ENCODE assay signal across 14 cellular contexts in genomic region chr5:78527925-78528324, GRCh38.
DNase-seq lines count a peak whose midpoint lies in the region; ATAC-seq and TF ChIP-seq lines count a peak whose summit lies in the region.
"Had no signal": no experiment of that assay in that cellular context is flagged by ENCODE, and none has a peak within 500 bp of the region (broad histone marks: within the 10 kb centered on the region; RNA-seq: fewer than 3 reads in every experiment).

No MANE protein-coding gene starts in this region.

- H2AFZ ChIP-seq in GM23338, result no peak overlapping the region

- H3K4me3 ChIP-seq in GM23338 (no peak overlapping the region), adrenal gland (no peak overlapping the region), sigmoid colon (no peak overlapping the region)

- H3F3A ChIP-seq in GM23338 (replicated peaks; ENCODE audit: low read depth), result no peaks in the 10 kb centered on the region

- DNase-seq in GM23338 (ENCODE audit: low spot score) (no peak), adrenal gland (no peak), foreskin keratinocyte (no peak), sigmoid colon (no peak), glomerular visceral epithelial cell (ENCODE audit: extremely low spot score) (no peak), GF-D8 (lab: John Stamatoyannopoulos, UW) (no peak)
- DNase-seq in T-helper 2 cell treated with Interferon-gamma antibody and Interleukin-4, amounts not matched to agents 5 μg/mL and 100 μg/mL, for 36 hours (ENCODE audit: low spot score), result no peak
- DNase-seq: activated CD4-positive, alpha-beta memory T cell treated with anti-CD3 and anti-CD28 coated beads, Interleukin-2, amount 10 ng/mL, durations not matched to agents 7 days and 5 days; NCI-H2171; stimulated activated CD8-positive, alpha-beta memory T cell treated with anti-CD3 and anti-CD28 coated beads, Interleukin-4, amount 100 ng/mL, for 48 hours; T-helper 1 cell had no signal

- 0 out of 2 replicates have a peak overlapping the region, but pooled peaks have one; percentile 25 for H3K27ac Mint-ChIP-seq in GM23338
- no peak overlapping the region for H3K27ac Mint-ChIP-seq in T-helper 2 cell treated with Interferon-gamma antibody and Interleukin-4, amounts not matched to agents 5 μg/mL and 100 μg/mL, for 36 hours
- H3K27ac Mint-ChIP-seq: activated CD4-positive, alpha-beta memory T cell treated with anti-CD3 and anti-CD28 coated beads, Interleukin-2, amount 10 ng/mL, durations not matched to agents 7 days and 5 days; activated naive CD8-positive, alpha-beta T cell; natural killer cell treated with Interleukin-12 subunit alpha and Interleukin-12 subunit beta and Interleukin-15 and Interleukin-18, amount 100 ng/mL, for 72 hours had no signal

- ATAC-seq in GM23338 (no peak), foreskin keratinocyte (no peak), HG02763 (IDR thresholded peaks at IDR 0.05; ENCODE audit: unreplicated experiment) (no peak)
- ATAC-seq: natural killer cell treated with Interleukin-12 subunit alpha and Interleukin-12 subunit beta and Interleukin-15 and Interleukin-18, amount 100 ng/mL, for 72 hours had no signal

- H3K27me3 ChIP-seq in GM23338 (ENCODE audit: insufficient read depth) (no peaks in the 10 kb centered on the region), adrenal gland (no peaks in the 10 kb centered on the region), foreskin keratinocyte (no peaks in the 10 kb centered on the region), sigmoid colon (no peaks in the 10 kb centered on the region)

- peaks cover 48% of the 10 kb centered on the region for H3K79me2 ChIP-seq in GM23338 (replicated peaks; ENCODE audit: insufficient read depth)

- H3K4me2 ChIP-seq in GM23338, result no peak overlapping the region

- no peak for TF ChIP-seq POLR2A in adrenal gland (IDR thresholded peaks at IDR 0.05)
- TF ChIP-seq POLR2A in sigmoid colon (IDR thresholded peaks at IDR 0.05), result no peak

- H3K27ac ChIP-seq in GM23338 (ENCODE audit: low read depth), result no peak overlapping the region
- H3K27ac ChIP-seq in adrenal gland, result peak overlapping the region in 3 of 5 donors; percentile 13 to 91 (median 87)
- peak overlapping the region; percentile 92 for H3K27ac ChIP-seq in foreskin keratinocyte
- H3K27ac ChIP-seq in sigmoid colon, result peak overlapping the region; percentile 66 to 86 (median 82)

- intact Hi-C loops in adrenal gland (cut with DNase I) (no loop called here), sigmoid colon (cut with DNase I) (loop anchor here (2.0 kb wide), 1 partner anchor 437 kb away; no protein-coding TSS in a partner anchor)

- H3K9me3 ChIP-seq in adrenal gland (replicated peaks in 1 of 3) (no peaks in the 10 kb centered on the region), sigmoid colon (no peaks in the 10 kb centered on the region)

- WGBS in adrenal gland, 4 donors, result 90 to 93% (median 92%) methylated on average over 3 of the region's 3 CpGs
- WGBS in sigmoid colon, 2 donors, result 93 to 96% methylated on average over 3 of the region's 3 CpGs

- H3K4me1 ChIP-seq in GM23338 (ENCODE audit: insufficient read depth) (peaks cover 12% of the 10 kb centered on the region), adrenal gland (replicated peaks in 1 of 2) (peaks cover 24 to 74% of the 10 kb centered on the region in 2 donors), foreskin keratinocyte (peaks cover 39% of the 10 kb centered on the region), sigmoid colon (peaks cover 0 to 73% (median 45%) of the 10 kb centered on the region in 4 donors)

- 0 out of 2 replicates have a peak, but pooled peaks cover 4% of the 10 kb centered on the region for H3K9me2 ChIP-seq in GM23338 (ENCODE audit: insufficient read depth)

- H3K27me3 Mint-ChIP-seq in GM23338 (ENCODE audit: insufficient read depth, low read depth, poor library complexity), result no peaks in the 10 kb centered on the region
- peaks cover 6% of the 10 kb centered on the region for H3K27me3 Mint-ChIP-seq in T-helper 2 cell treated with Interferon-gamma antibody and Interleukin-4, amounts not matched to agents 5 μg/mL and 100 μg/mL, for 36 hours (ENCODE audit: low read depth)

- H3K36me3 ChIP-seq in GM23338 (ENCODE audit: insufficient read depth) (no peaks in the 10 kb centered on the region), adrenal gland (replicated peaks in 1 of 2) (no peaks in the 10 kb centered on the region), sigmoid colon (no peaks in the 10 kb centered on the region)

- no peaks in the 10 kb centered on the region; the same call in 2 of the 3 replicates for H3K36me3 Mint-ChIP-seq in GM23338 (ENCODE audit: low read depth)
- no peaks in the 10 kb centered on the region for H3K36me3 Mint-ChIP-seq in T-helper 2 cell treated with Interferon-gamma antibody and Interleukin-4, amounts not matched to agents 5 μg/mL and 100 μg/mL, for 36 hours (ENCODE audit: low read depth)
- H3K36me3 Mint-ChIP-seq: activated naive CD8-positive, alpha-beta T cell; natural killer cell treated with Interleukin-12 subunit alpha and Interleukin-12 subunit beta and Interleukin-15 and Interleukin-18, amount 100 ng/mL, for 72 hours had no signal

- no peak overlapping the region for H3K4me3 Mint-ChIP-seq in GM23338
- no peak overlapping the region for H3K4me3 Mint-ChIP-seq in T-helper 2 cell treated with Interferon-gamma antibody and Interleukin-4, amounts not matched to agents 5 μg/mL and 100 μg/mL, for 36 hours
- H3K4me3 Mint-ChIP-seq: activated CD4-positive, alpha-beta memory T cell treated with anti-CD3 and anti-CD28 coated beads, Interleukin-2, amount 10 ng/mL, durations not matched to agents 7 days and 5 days; activated naive CD8-positive, alpha-beta T cell; natural killer cell treated with Interleukin-12 subunit alpha and Interleukin-12 subunit beta and Interleukin-15 and Interleukin-18, amount 100 ng/mL, for 72 hours had no signal

- no peaks in the 10 kb centered on the region for H3K9me3 Mint-ChIP-seq in GM23338
- no peaks in the 10 kb centered on the region for H3K9me3 Mint-ChIP-seq in T-helper 2 cell treated with Interferon-gamma antibody and Interleukin-4, amounts not matched to agents 5 μg/mL and 100 μg/mL, for 36 hours
- H3K9me3 Mint-ChIP-seq: activated CD4-positive, alpha-beta memory T cell treated with anti-CD3 and anti-CD28 coated beads, Interleukin-2, amount 10 ng/mL, durations not matched to agents 7 days and 5 days; natural killer cell treated with Interleukin-12 subunit alpha and Interleukin-12 subunit beta and Interleukin-15 and Interleukin-18, amount 100 ng/mL, for 72 hours had no signal

- H4K20me1 ChIP-seq in GM23338 (replicated peaks; ENCODE audit: insufficient read depth), result peaks cover 11% of the 10 kb centered on the region; the same call in 1 of the 2 replicates

- TF ChIP-seq CTCF in GM23338 (conservative IDR thresholded peaks at IDR 0.05; ENCODE audit: low read depth in 2 of 2) (no peak), adrenal gland (IDR thresholded peaks at IDR 0.05) (no peak), foreskin keratinocyte (conservative IDR thresholded peaks at IDR 0.05) (no peak), sigmoid colon (IDR thresholded peaks at IDR 0.05) (no peak)

- peaks cover 36% of the 10 kb centered on the region for H3K4me1 Mint-ChIP-seq in GM23338
- peaks cover 4% of the 10 kb centered on the region for H3K4me1 Mint-ChIP-seq in T-helper 2 cell treated with Interferon-gamma antibody and Interleukin-4, amounts not matched to agents 5 μg/mL and 100 μg/mL, for 36 hours (ENCODE audit: low read depth)

- TF ChIP-seq EP300 in sigmoid colon (IDR thresholded peaks at IDR 0.05), result no peak

TF ChIP-seq in GM23338, 12 proteins besides CTCF, POLR2A, EP300 and RAD21 (continues in another document):
- TF ChIP-seq ZNF331 (CRISPR knock-in tag; IDR thresholded peaks at IDR 0.05; ENCODE audit: low read depth) (no peak), ZNF114 (CRISPR knock-in tag; IDR thresholded peaks at IDR 0.05) (no peak), EZH2phosphoT487 (IDR thresholded peaks at IDR 0.05; ENCODE audit: unreplicated experiment) (no peak), POLR2AphosphoS5 (IDR thresholded peaks at IDR 0.05; ENCODE audit: low read depth) (no peak), ETS1 (IDR thresholded peaks at IDR 0.05) (no peak), STAT1 (IDR thresholded peaks at IDR 0.05; ENCODE audit: unreplicated experiment) (no peak), JUNB (IDR thresholded peaks at IDR 0.05; ENCODE audit: unreplicated experiment) (no peak), EZH2 (IDR thresholded peaks at IDR 0.05; ENCODE audit: low read depth, unreplicated experiment) (no peak), CREB1 (CRISPR knock-in tag; IDR thresholded peaks at IDR 0.05; ENCODE audit: low read depth) (no peak)
- TF ChIP-seq, protein P1, sequence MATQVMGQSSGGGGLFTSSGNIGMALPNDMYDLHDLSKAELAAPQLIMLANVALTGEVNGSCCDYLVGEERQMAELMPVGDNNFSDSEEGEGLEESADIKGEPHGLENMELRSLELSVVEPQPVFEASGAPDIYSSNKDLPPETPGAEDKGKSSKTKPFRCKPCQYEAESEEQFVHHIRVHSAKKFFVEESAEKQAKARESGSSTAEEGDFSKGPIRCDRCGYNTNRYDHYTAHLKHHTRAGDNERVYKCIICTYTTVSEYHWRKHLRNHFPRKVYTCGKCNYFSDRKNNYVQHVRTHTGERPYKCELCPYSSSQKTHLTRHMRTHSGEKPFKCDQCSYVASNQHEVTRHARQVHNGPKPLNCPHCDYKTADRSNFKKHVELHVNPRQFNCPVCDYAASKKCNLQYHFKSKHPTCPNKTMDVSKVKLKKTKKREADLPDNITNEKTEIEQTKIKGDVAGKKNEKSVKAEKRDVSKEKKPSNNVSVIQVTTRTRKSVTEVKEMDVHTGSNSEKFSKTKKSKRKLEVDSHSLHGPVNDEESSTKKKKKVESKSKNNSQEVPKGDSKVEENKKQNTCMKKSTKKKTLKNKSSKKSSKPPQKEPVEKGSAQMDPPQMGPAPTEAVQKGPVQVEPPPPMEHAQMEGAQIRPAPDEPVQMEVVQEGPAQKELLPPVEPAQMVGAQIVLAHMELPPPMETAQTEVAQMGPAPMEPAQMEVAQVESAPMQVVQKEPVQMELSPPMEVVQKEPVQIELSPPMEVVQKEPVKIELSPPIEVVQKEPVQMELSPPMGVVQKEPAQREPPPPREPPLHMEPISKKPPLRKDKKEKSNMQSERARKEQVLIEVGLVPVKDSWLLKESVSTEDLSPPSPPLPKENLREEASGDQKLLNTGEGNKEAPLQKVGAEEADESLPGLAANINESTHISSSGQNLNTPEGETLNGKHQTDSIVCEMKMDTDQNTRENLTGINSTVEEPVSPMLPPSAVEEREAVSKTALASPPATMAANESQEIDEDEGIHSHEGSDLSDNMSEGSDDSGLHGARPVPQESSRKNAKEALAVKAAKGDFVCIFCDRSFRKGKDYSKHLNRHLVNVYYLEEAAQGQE (IDR thresholded peaks at IDR 0.05; ENCODE audit: unreplicated experiment), result no peak
